Comparison of ENCODE assay signal across 1 cellular context in genomic region chr12:2268478-2269286, GRCh38.
TF ChIP-seq lines count a peak whose summit lies in the region.

No MANE protein-coding gene starts in this region.

TF ChIP-seq in H1, 55 proteins besides CTCF, POLR2A, EP300 and RAD21 (continued from another document):
- TF ChIP-seq BCL11A (IDR thresholded peaks at IDR 0.05; ENCODE audit: low read depth in 2 of 2, low read length in 2 of 2) (no peak), CEBPB (IDR thresholded peaks at IDR 0.05; ENCODE audit: low read depth, low read length) (no peak)
TF ChIP-seq in H1: peak in this region for 0.
